ENCODE assay signal across 1 cellular context in genomic region chr6:89008299-89008698, GRCh38.
TF ChIP-seq lines count a peak whose summit lies in the region.

No MANE protein-coding gene starts in this region.

TF ChIP-seq in HepG2, 621 proteins besides CTCF, POLR2A, EP300 and RAD21:
- TF ChIP-seq HES4 (CRISPR knock-in tag; IDR thresholded peaks at IDR 0.05; ENCODE audit: borderline replicate concordance) (no peak), DBP (CRISPR knock-in tag; IDR thresholded peaks at IDR 0.05; ENCODE audit: not compliant biosample characterization) (no peak), SRF (IDR thresholded peaks at IDR 0.05; ENCODE audit: low read depth, low read length) (no peak), ZNF552 (CRISPR knock-in tag; IDR thresholded peaks at IDR 0.05; ENCODE audit: borderline replicate concordance) (no peak), ELF1 (CRISPR knock-in tag; IDR thresholded peaks at IDR 0.05) (no peak), AKAP8 (CRISPR knock-in tag; IDR thresholded peaks at IDR 0.05) (no peak), ZNF230 (CRISPR knock-in tag; IDR thresholded peaks at IDR 0.05) (no peak), ATM (IDR thresholded peaks at IDR 0.05; ENCODE audit: borderline replicate concordance) (no peak)
TF ChIP-seq in HepG2: peak in this region for 0.
